19 cellular contexts compared by ENCODE assay signal in the genomic region with DNA sequence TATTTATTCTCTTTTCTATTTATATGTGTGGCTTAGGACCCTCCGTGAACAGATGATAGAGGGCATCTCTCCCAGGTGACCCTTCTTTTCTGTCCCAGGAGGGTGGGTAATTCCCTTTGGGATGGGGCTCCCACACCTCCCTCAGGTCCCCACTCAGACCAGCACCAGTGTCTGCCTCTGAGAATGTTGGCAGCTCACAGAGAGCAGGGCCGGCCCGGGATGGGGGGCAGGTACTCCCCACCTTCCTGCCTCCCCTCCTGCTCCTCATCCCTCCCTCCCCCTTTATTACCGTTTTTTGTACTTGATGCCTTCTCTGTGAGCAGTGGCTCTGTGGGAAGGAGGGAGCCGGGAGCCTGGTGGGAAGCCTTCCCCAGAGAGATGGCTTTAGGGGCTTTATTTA. TPM values are rescaled to one million over a fixed set of nuclear protein-coding genes. Genes with fewer than 3 reads are reported as not detected.
DNase-seq lines count a peak whose midpoint lies in the region; ATAC-seq and TF ChIP-seq lines count a peak whose summit lies in the region.
"Had no signal": no experiment of that assay in that cellular context is flagged by ENCODE, and none has a peak within 500 bp of the region (broad histone marks: within the 10 kb centered on the region; RNA-seq: fewer than 3 reads in every experiment).

No MANE protein-coding gene starts in this region.

- no peaks in the 10 kb centered on the region for H3K9me3 ChIP-seq in CD8-positive, alpha-beta T cell (ENCODE audit: low read length)
- H3K9me3 ChIP-seq: colonic mucosa, psoas muscle had no signal

- peaks cover 38% of the 10 kb centered on the region for H3K4me1 ChIP-seq in CD8-positive, alpha-beta T cell (ENCODE audit: insufficient read depth, low read length)
- H3K4me1 ChIP-seq: colonic mucosa had no signal

- H3K27ac Mint-ChIP-seq in activated CD8-positive, alpha-beta memory T cell treated with anti-CD3 and anti-CD28 coated beads, Interleukin-2, amount 10 ng/mL, durations not matched to agents 7 days and 5 days, result peak overlapping the region; percentile 22
- peak overlapping the region; percentile 71 for H3K27ac Mint-ChIP-seq in CD8-positive, alpha-beta T cell

- CTCF ChIA-PET in activated CD8-positive, alpha-beta memory T cell treated with anti-CD3 and anti-CD28 coated beads, Interleukin-2, amount 10 ng/mL, durations not matched to agents 7 days and 5 days (lab: Charles Lee), result interaction anchor here (1.4 kb wide), 2 partner anchors 10 to 88 kb away, joined by 3 read pairs; a partner anchor contains a TSS
- CTCF ChIA-PET in CD8-positive, alpha-beta T cell (lab: Charles Lee), result no interaction called here
- CTCF ChIA-PET in HEK293T (lab: Yijun Ruan, JAX), result no interaction called here

- TF ChIP-seq CTCF in CD8-positive, alpha-beta T cell (IDR thresholded peaks at IDR 0.05), result no peak

- no peak for DNase-seq in activated CD8-positive, alpha-beta memory T cell treated with anti-CD3 and anti-CD28 coated beads, Interleukin-2, amount 10 ng/mL, durations not matched to agents 7 days and 5 days
- no peak for DNase-seq in activated CD8-positive, alpha-beta memory T cell treated with anti-CD3 and anti-CD28 coated beads for 24 hours
- no peak for DNase-seq in CD8-positive, alpha-beta T cell
- DNase-seq in caudate nucleus (lab: John Stamatoyannopoulos, UW) (no peak), HEK293T (ENCODE audit: extremely low spot score) (no peak), SIG-M5 (lab: John Stamatoyannopoulos, UW) (no peak)
- DNase-seq: activated CD4-positive, CD25-positive, alpha-beta regulatory T cell; brain microvascular endothelial cell; colonic mucosa; DMS 273 treated with DMSO at 0.1 percent for 48 hours; NCI-H1092; NCI-H2029 treated with DMSO at 0.1 percent for 48 hours; NCI-H446 treated with DMSO at 0.1 percent for 48 hours; small intestine had no signal

- peaks cover 25% of the 10 kb centered on the region for H3K36me3 ChIP-seq in CD8-positive, alpha-beta T cell (ENCODE audit: insufficient read depth, low read length)

- POLR2A ChIA-PET in CD8-positive, alpha-beta T cell (lab: Charles Lee), result interaction anchor here (1.2 to 2.7 kb wide), 6 partner anchors 10 to 99 kb away, joined by 3 to 17 read pairs (median 8); a partner anchor contains a TSS
- POLR2A ChIA-PET in HEK293T (lab: Yijun Ruan, JAX), result interaction anchor here (2.6 kb wide), 1 partner anchor 10 kb away, joined by 12 read pairs; a partner anchor contains a TSS

- H3K36me3 Mint-ChIP-seq in activated CD8-positive, alpha-beta memory T cell treated with anti-CD3 and anti-CD28 coated beads, Interleukin-2, amount 10 ng/mL, durations not matched to agents 7 days and 5 days, result peaks cover 39% of the 10 kb centered on the region
- H3K36me3 Mint-ChIP-seq in CD8-positive, alpha-beta T cell, result peaks cover 47% of the 10 kb centered on the region

- intact Hi-C loops in CD8-positive, alpha-beta T cell (cut with DNase I, micrococcal nuclease), result no loop called here

- no peaks in the 10 kb centered on the region for H3K9me3 Mint-ChIP-seq in activated CD8-positive, alpha-beta memory T cell treated with anti-CD3 and anti-CD28 coated beads, Interleukin-2, amount 10 ng/mL, durations not matched to agents 7 days and 5 days (ENCODE audit: low read depth)
- no peaks in the 10 kb centered on the region for H3K9me3 Mint-ChIP-seq in CD8-positive, alpha-beta T cell

- no peaks in the 10 kb centered on the region for H3K27me3 ChIP-seq in CD8-positive, alpha-beta T cell (ENCODE audit: insufficient read depth, low read length)
- H3K27me3 ChIP-seq: brain microvascular endothelial cell, colonic mucosa had no signal

- H3K4me3 Mint-ChIP-seq in activated CD8-positive, alpha-beta memory T cell treated with anti-CD3 and anti-CD28 coated beads, Interleukin-2, amount 10 ng/mL, durations not matched to agents 7 days and 5 days, result no peak overlapping the region
- H3K4me3 Mint-ChIP-seq in CD8-positive, alpha-beta T cell, result peak overlapping the region; percentile 82

- no peaks in the 10 kb centered on the region for H3K27me3 Mint-ChIP-seq in activated CD8-positive, alpha-beta memory T cell treated with anti-CD3 and anti-CD28 coated beads, Interleukin-2, amount 10 ng/mL, durations not matched to agents 7 days and 5 days
- H3K27me3 Mint-ChIP-seq in CD8-positive, alpha-beta T cell (ENCODE audit: low read depth), result no peaks in the 10 kb centered on the region

- H3K4me1 Mint-ChIP-seq in activated CD8-positive, alpha-beta memory T cell treated with anti-CD3 and anti-CD28 coated beads, Interleukin-2, amount 10 ng/mL, durations not matched to agents 7 days and 5 days, result peaks cover 32% of the 10 kb centered on the region
- peaks cover 31% of the 10 kb centered on the region for H3K4me1 Mint-ChIP-seq in CD8-positive, alpha-beta T cell (ENCODE audit: low read depth)

- H3K4me3 ChIP-seq in CD8-positive, alpha-beta T cell (ENCODE audit: low read depth, low read length), result no peak overlapping the region
- H3K4me3 ChIP-seq in skin epidermis, result no peak overlapping the region
- H3K4me3 ChIP-seq: colonic mucosa, SK-N-MC had no signal

- H3K27ac ChIP-seq in CD8-positive, alpha-beta T cell (ENCODE audit: low read depth, low read length), result peak overlapping the region; percentile 59
- H3K27ac ChIP-seq in caudate nucleus (ENCODE audit: low read depth, low read length) (peak overlapping the region; percentile 27), skin epidermis (peak overlapping the region in 12 of 21 experiments; percentile 5 to 80 (median 64))
- H3K27ac ChIP-seq: brain microvascular endothelial cell, psoas muscle, SK-N-MC had no signal

- ATAC-seq in activated CD8-positive, alpha-beta memory T cell treated with anti-CD3 and anti-CD28 coated beads, Interleukin-2, amount 10 ng/mL, durations not matched to agents 7 days and 5 days, result no peak
- ATAC-seq in CD8-positive, alpha-beta T cell, result no peak
- no peak for ATAC-seq in GM19351 (IDR thresholded peaks at IDR 0.05; ENCODE audit: unreplicated experiment)

TF ChIP-seq in HEK293T, 16 proteins besides CTCF, POLR2A, EP300 and RAD21:
- TF ChIP-seq, protein P1, sequence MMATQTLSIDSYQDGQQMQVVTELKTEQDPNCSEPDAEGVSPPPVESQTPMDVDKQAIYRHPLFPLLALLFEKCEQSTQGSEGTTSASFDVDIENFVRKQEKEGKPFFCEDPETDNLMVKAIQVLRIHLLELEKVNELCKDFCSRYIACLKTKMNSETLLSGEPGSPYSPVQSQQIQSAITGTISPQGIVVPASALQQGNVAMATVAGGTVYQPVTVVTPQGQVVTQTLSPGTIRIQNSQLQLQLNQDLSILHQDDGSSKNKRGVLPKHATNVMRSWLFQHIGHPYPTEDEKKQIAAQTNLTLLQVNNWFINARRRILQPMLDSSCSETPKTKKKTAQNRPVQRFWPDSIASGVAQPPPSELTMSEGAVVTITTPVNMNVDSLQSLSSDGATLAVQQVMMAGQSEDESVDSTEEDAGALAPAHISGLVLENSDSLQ (IDR thresholded peaks at IDR 0.05), result no peak
- TF ChIP-seq TARDBP (IDR thresholded peaks at IDR 0.05), result no peak
- no peak for TF ChIP-seq NFRKB (IDR thresholded peaks at IDR 0.05)
- no peak for TF ChIP-seq FOXA1 (IDR thresholded peaks at IDR 0.05)
- no peak for TF ChIP-seq SP1 (IDR thresholded peaks at IDR 0.05)
- TF ChIP-seq ARNT (IDR thresholded peaks at IDR 0.05), result no peak
- no peak for TF ChIP-seq L3MBTL2 (conservative IDR thresholded peaks at IDR 0.05)
- no peak for TF ChIP-seq FOXK2 (IDR thresholded peaks at IDR 0.05)
- TF ChIP-seq SUZ12 (IDR thresholded peaks at IDR 0.05), result no peak
- TF ChIP-seq BHLHE40 (IDR thresholded peaks at IDR 0.05; ENCODE audit: borderline replicate concordance), result no peak
- TF ChIP-seq LEF1 (IDR thresholded peaks at IDR 0.05; ENCODE audit: borderline replicate concordance), result no peak
- TF ChIP-seq ZNF384 (IDR thresholded peaks at IDR 0.05), result no peak
- TF ChIP-seq FOXM1 (IDR thresholded peaks at IDR 0.05; ENCODE audit: borderline replicate concordance), result no peak
- no peak for TF ChIP-seq ELF4 (IDR thresholded peaks at IDR 0.05)
- no peak for TF ChIP-seq HDGF (IDR thresholded peaks at IDR 0.05; ENCODE audit: borderline replicate concordance)

RNA-seq across cellular contexts. Expression of a gene that starts 4.8 kb away (rescaled TPM):
- total RNA-seq in activated CD8-positive, alpha-beta memory T cell treated with anti-CD3 and anti-CD28 coated beads, Interleukin-2, amount 10 ng/mL, durations not matched to agents 7 days and 5 days, result 10 to 100 TPM; 40.4 to 43.0 TPM
- 10 to 100 TPM; 17.0 to 19.5 TPM for total RNA-seq in CD8-positive, alpha-beta T cell

RNA-seq across cellular contexts. Expression of a gene that starts 9.5 kb away (rescaled TPM):
- total RNA-seq in activated CD8-positive, alpha-beta memory T cell treated with anti-CD3 and anti-CD28 coated beads, Interleukin-2, amount 10 ng/mL, durations not matched to agents 7 days and 5 days, result 10 to 100 TPM; 30.6 to 35.1 TPM
- 10 to 100 TPM; 13.4 to 15.0 TPM for total RNA-seq in CD8-positive, alpha-beta T cell

RNA-seq across cellular contexts. Expression of a gene that starts 14.9 kb away (rescaled TPM):
- total RNA-seq in activated CD8-positive, alpha-beta memory T cell treated with anti-CD3 and anti-CD28 coated beads, Interleukin-2, amount 10 ng/mL, durations not matched to agents 7 days and 5 days, result 10 to 100 TPM; 65.1 to 77.1 TPM
- total RNA-seq in CD8-positive, alpha-beta T cell, result 1 to 10 TPM; 9.4 to 9.9 TPM

RNA-seq across cellular contexts. Expression of a gene that starts 31.9 kb away (rescaled TPM):
- total RNA-seq in activated CD8-positive, alpha-beta memory T cell treated with anti-CD3 and anti-CD28 coated beads, Interleukin-2, amount 10 ng/mL, durations not matched to agents 7 days and 5 days, result 10 to 100 TPM; 26.6 to 36.7 TPM
- total RNA-seq in CD8-positive, alpha-beta T cell, result 1 to 10 TPM; 5.4 to 6.4 TPM

RNA-seq across cellular contexts. Expression of a gene that starts 32.3 kb away (rescaled TPM):
- total RNA-seq in activated CD8-positive, alpha-beta memory T cell treated with anti-CD3 and anti-CD28 coated beads, Interleukin-2, amount 10 ng/mL, durations not matched to agents 7 days and 5 days, result not detected
- total RNA-seq in CD8-positive, alpha-beta T cell, result not detected
- total RNA-seq: A673 had no signal

Comparison
In these comparisons a context has a peak if more than half of its experiments do, and no peak if none do; other contexts are left out.
1. RNA of a gene that starts 14.9 kb away (total RNA-seq): 65.1 to 77.1 TPM in activated CD8-positive, alpha-beta memory T cell treated with anti-CD3 and anti-CD28 coated beads, Interleukin-2, amount 10 ng/mL, durations not matched to agents 7 days and 5 days; 9.4 to 9.9 TPM in CD8-positive, alpha-beta T cell; every median in the first group is over 4 times any median in the second.
2. Peak in every context shown above with its lines, with median percentiles within 50 percentile points of each other: H3K27ac ChIP-seq.